Comparison of ENCODE assay signal across 26 cellular contexts in genomic region chr12:75508159-75508558, GRCh38. TPM values are rescaled to one million over a fixed set of nuclear protein-coding genes. Genes with fewer than 3 reads are reported as not detected.
A peak's percentile ranks its signal among the peaks of the same experiment; 100 is the strongest.
DNase-seq lines count a peak whose midpoint lies in the region; ATAC-seq, FAIRE-seq and TF ChIP-seq lines count a peak whose summit lies in the region.
"Had no signal": no experiment of that assay in that cellular context is flagged by ENCODE, and none has a peak within 500 bp of the region (broad histone marks: within the 10 kb centered on the region; RNA-seq: fewer than 3 reads in every experiment).

No MANE protein-coding gene starts in this region.

- TF ChIP-seq POLR2A in HepG2 (IDR thresholded peaks at IDR 0.05; ENCODE audit: insufficient read depth in 1 of 2, low read depth in 2 of 2, low read length in 2 of 2) = no peak
- no peak for TF ChIP-seq POLR2A in right lobe of liver (IDR thresholded peaks at IDR 0.05)
- no peak for TF ChIP-seq POLR2A in NB4 (IDR thresholded peaks at IDR 0.05; ENCODE audit: extremely low read depth, insufficient read length)

- H3K27ac ChIP-seq in HepG2 (ENCODE audit: extremely low read length, insufficient read depth, low read length) (no peak overlapping the region), right lobe of liver (no peak overlapping the region), heart right ventricle (no peak overlapping the region)
- H3K27ac ChIP-seq: coronary artery, ovary, thyroid gland had no signal

- H3K27me3 Mint-ChIP-seq in chondrocyte (ENCODE audit: low read depth) (no peaks in the 10 kb centered on the region), type B pancreatic cell (no peaks in the 10 kb centered on the region)
- H3K27me3 Mint-ChIP-seq: activated CD4-positive, alpha-beta T cell treated with anti-CD3 and anti-CD28 coated beads, Interleukin-2, amount 10 ng/mL, durations not matched to agents 24 days and 14 days; natural killer cell treated with Interleukin-12 subunit alpha and Interleukin-12 subunit beta and Interleukin-15 and Interleukin-18, amount 100 ng/mL, for 72 hours had no signal

- no peak for ATAC-seq in HepG2
- ATAC-seq in right lobe of liver = no peak
- ATAC-seq in heart right ventricle = no peak
- ATAC-seq: esophagus mucosa; left ventricle myocardium superior; natural killer cell treated with Interleukin-12 subunit alpha and Interleukin-12 subunit beta and Interleukin-15 and Interleukin-18, amount 100 ng/mL, for 72 hours had no signal

- TF ChIP-seq CTCF in HepG2 (CRISPR knock-in tag; IDR thresholded peaks at IDR 0.05) = no peak
- no peak for TF ChIP-seq CTCF in right lobe of liver (IDR thresholded peaks at IDR 0.05)
- TF ChIP-seq CTCF in NB4 (IDR thresholded peaks at IDR 0.05; ENCODE audit: low read depth, low read length) = no peak
- TF ChIP-seq CTCF in chondrocyte (IDR thresholded peaks at IDR 0.05) = no peak
- TF ChIP-seq CTCF in type B pancreatic cell (conservative IDR thresholded peaks at IDR 0.05) = no peak
- TF ChIP-seq CTCF in heart right ventricle (IDR thresholded peaks at IDR 0.05) = no peak

- no peaks in the 10 kb centered on the region; the same call in 1 of the 2 replicates for H4K20me1 ChIP-seq in HepG2 (ENCODE audit: insufficient read depth, low read length)

- no peak for TF ChIP-seq RAD21 in HepG2 (CRISPR knock-in tag; IDR thresholded peaks at IDR 0.05)

- no peak overlapping the region for H3K9ac ChIP-seq in HepG2 (ENCODE audit: insufficient read depth, low read depth, low read length)

- H3K4me1 ChIP-seq in HepG2 (ENCODE audit: insufficient read depth, low read length) = peaks cover 36% of the 10 kb centered on the region
- peaks cover 0 to 24% (median 8%) of the 10 kb centered on the region in 4 donors for H3K4me1 ChIP-seq in right lobe of liver
- peaks cover 0 to 32% (median 28%) of the 10 kb centered on the region in 9 donors for H3K4me1 ChIP-seq in heart right ventricle

- no peak for FAIRE-seq in HepG2 (lab: Jason Lieb, UNC)
- FAIRE-seq: GM19239 had no signal

- H3K4me3 ChIP-seq in HepG2 (replicated peaks in 1 of 3; ENCODE audit: insufficient read depth in 1 of 3, low read depth in 2 of 3, low read length in 3 of 3) (no peak overlapping the region), right lobe of liver (no peak overlapping the region), NB4 (ENCODE audit: low read depth, low read length) (peak overlapping the region; percentile 92), heart right ventricle (no peak overlapping the region)
- H3K4me3 ChIP-seq: coronary artery, ovary, thyroid gland had no signal

- intact Hi-C loops in HepG2 (cut with micrococcal nuclease; ENCODE audit: unreplicated experiment) (no loop called here), right lobe of liver (cut with DNase I) (loop anchor here in 1 of 2 donors (10.0 kb wide), 1 partner anchor 173 kb away; the partner anchor contains the start of genes CAPS2 and GLIPR1L1), heart right ventricle (cut with DNase I) (loop anchor here in 5 of 10 donors (5.0 to 10.0 kb wide), 4 partner anchors 113 to 176 kb away; partner anchors contain the start of genes CAPS2 (in 5 of the 5), GLIPR1L1 (in 5 of the 5) and GLIPR1L2 (in 1 of the 5))

- H3K36me3 ChIP-seq in HepG2 (replicated peaks in 1 of 2; ENCODE audit: control insufficient read depth in 1 of 2, insufficient read depth in 2 of 2, low read length in 2 of 2) = peaks cover 5 to 31% of the 10 kb centered on the region in 2 experiments
- H3K36me3 ChIP-seq in right lobe of liver = peaks cover 0 to 24% (median 3%) of the 10 kb centered on the region in 4 donors
- peaks cover 0 to 51% (median 8%) of the 10 kb centered on the region in 9 donors for H3K36me3 ChIP-seq in heart right ventricle
- H3K36me3 ChIP-seq: ovary had no signal

- peak overlapping the region; percentile 37 for H3K27ac Mint-ChIP-seq in chondrocyte (ENCODE audit: unreplicated experiment)
- peak overlapping the region; percentile 5 for H3K27ac Mint-ChIP-seq in type B pancreatic cell
- H3K27ac Mint-ChIP-seq: activated CD4-positive, alpha-beta T cell treated with anti-CD3 and anti-CD28 coated beads, Interleukin-2, amount 10 ng/mL, durations not matched to agents 24 days and 14 days; T-helper 2 cell treated with Interferon-gamma antibody and Interleukin-4, amounts not matched to agents 5 μg/mL and 100 μg/mL, for 36 hours had no signal

- H3K4me2 ChIP-seq in HepG2 (ENCODE audit: low read depth, low read length) = peak overlapping the region; percentile 9; the same call in 1 of the 2 replicates

- in situ Hi-C loops in HepG2 (cut with HindIII; ENCODE audit: extremely low pct_ligation_motif_present, low pct_unique_long_range_greater_than_20kb) = loop anchor here (10.0 kb wide), 1 partner anchor 173 kb away; the partner anchor contains the start of genes CAPS2 and GLIPR1L1

- H3K9me3 ChIP-seq in HepG2 (ENCODE audit: low read length) (no peaks in the 10 kb centered on the region), right lobe of liver (no peaks in the 10 kb centered on the region), heart right ventricle (no peaks in the 10 kb centered on the region)
- H3K9me3 ChIP-seq: ovary, thyroid gland had no signal

- no TSS peak for BruUV-seq in HepG2 (replicated peaks; lab: Mats Ljungman, UMichigan)

- peaks cover 39% of the 10 kb centered on the region for H3K4me1 Mint-ChIP-seq in chondrocyte (ENCODE audit: low read depth)
- H3K4me1 Mint-ChIP-seq in type B pancreatic cell (ENCODE audit: unreplicated experiment) = peaks cover 20% of the 10 kb centered on the region

- H3K79me2 ChIP-seq in HepG2 (ENCODE audit: insufficient read depth, low read length) = peaks cover 48% of the 10 kb centered on the region

- H3K9me3 Mint-ChIP-seq in chondrocyte (ENCODE audit: low read depth) = peaks cover 2% of the 10 kb centered on the region
- no peaks in the 10 kb centered on the region for H3K9me3 Mint-ChIP-seq in type B pancreatic cell
- H3K9me3 Mint-ChIP-seq: natural killer cell treated with Interleukin-12 subunit alpha and Interleukin-12 subunit beta and Interleukin-15 and Interleukin-18, amount 100 ng/mL, for 72 hours had no signal

- TF ChIP-seq EP300 in HepG2 (IDR thresholded peaks at IDR 0.05; ENCODE audit: low read depth in 2 of 2, low read length in 2 of 2) (no peak), HepG2 (CRISPR knock-in tag; IDR thresholded peaks at IDR 0.05; ENCODE audit: borderline replicate concordance) (no peak)

- no peak for DNase-seq in HepG2 (ENCODE audit: low spot score)
- no peak for DNase-seq in right lobe of liver
- DNase-seq in NB4 (ENCODE audit: low read depth) = no peak
- no peak for DNase-seq in chondrocyte (ENCODE audit: low spot score)
- DNase-seq in type B pancreatic cell (ENCODE audit: extremely low spot score, unreplicated experiment) = no peak
- DNase-seq in NCI-H774 (lab: John Stamatoyannopoulos, UW) = no peak
- no peak for DNase-seq in heart right ventricle
- no peak for DNase-seq in NCI-H1092 (lab: John Stamatoyannopoulos, UW)
- DNase-seq: activated CD4-positive, alpha-beta T cell treated with anti-CD3 and anti-CD28 coated beads, Interleukin-2, amount 10 ng/mL, durations not matched to agents 24 days and 14 days; activated naive CD4-positive, alpha-beta T cell; islet precursor cell; KG1; left ventricle myocardium superior; NCI-H2171; NCI-H526 treated with DMSO at 0.1 percent for 48 hours; ovary; stimulated activated CD4-positive, alpha-beta T cell treated with anti-CD3 and anti-CD28 coated beads, Interleukin-12 subunit alpha, Interleukin-12 subunit beta, amount 100 ng/mL, for 4 hours; stimulated activated CD4-positive, alpha-beta T cell treated with anti-CD3 and anti-CD28 coated beads, Interleukin-4, amount 100 ng/mL, for 24 hours; stimulated activated naive CD4-positive, alpha-beta T cell treated with Interleukin-2 at 50 U/mL for 16 hours; thyroid gland had no signal

- H3K27me3 ChIP-seq in HepG2 (ENCODE audit: control insufficient read depth in 1 of 2, insufficient read depth in 2 of 2, low read length in 2 of 2) (no peaks in the 10 kb centered on the region; a peak in 2 of 5 replicates), right lobe of liver (no peaks in the 10 kb centered on the region), heart right ventricle (no peaks in the 10 kb centered on the region)
- H3K27me3 ChIP-seq: ovary, thyroid gland had no signal

- H2AFZ ChIP-seq in HepG2 (ENCODE audit: low read length) = no peak overlapping the region

- H3K4me3 Mint-ChIP-seq in chondrocyte (ENCODE audit: unreplicated experiment) = no peak overlapping the region
- H3K4me3 Mint-ChIP-seq in type B pancreatic cell = peak overlapping the region; percentile 50
- H3K4me3 Mint-ChIP-seq: activated CD4-positive, alpha-beta T cell treated with anti-CD3 and anti-CD28 coated beads, Interleukin-2, amount 10 ng/mL, durations not matched to agents 24 days and 14 days; CD14-positive monocyte; natural killer cell treated with Interleukin-12 subunit alpha and Interleukin-12 subunit beta and Interleukin-15 and Interleukin-18, amount 100 ng/mL, for 72 hours; T-helper 2 cell treated with Interferon-gamma antibody and Interleukin-4, amounts not matched to agents 5 μg/mL and 100 μg/mL, for 36 hours had no signal

- H3K36me3 Mint-ChIP-seq in chondrocyte (ENCODE audit: low read depth) (peaks cover 5% of the 10 kb centered on the region), type B pancreatic cell (peaks cover 8% of the 10 kb centered on the region)

- WGBS in HepG2 (ENCODE audit: low lambda C conversion rate) = 97% methylated on average over 2 of the region's 2 CpGs
- 79% methylated on average over 2 of the region's 2 CpGs for WGBS in right lobe of liver (ENCODE audit: insufficient coverage, low coverage, low lambda C conversion rate, missing lambda C conversion rate)
- WGBS in heart right ventricle, 2 donors = 55 to 63% methylated on average over 2 of the region's 2 CpGs

- POLR2A ChIA-PET in HepG2 (lab: Yijun Ruan, JAX) = no interaction called here

- CTCF ChIA-PET in HepG2 (lab: Yijun Ruan, JAX; ENCODE audit: low intra/inter-chr PET ratio, low total read pairs) = no interaction called here

RNA-seq across cellular contexts. Expression of gene KRR1, which starts 3.2 kb away (rescaled TPM):
- 103 and 161 TPM in 2 replicates for total RNA-seq in HepG2 (2016; rRNA removed; fragmentation: Illumina TruSeq; extraction: Trizol)
- 8.5 and 10.4 TPM in 2 replicates for total RNA-seq in HepG2 (2016; cell fraction: cytosol; rRNA removed; fragmentation: Illumina TruSeq; extraction: Trizol; ENCODE audit: low read depth)
- 98.7 and 161 TPM in 2 replicates for total RNA-seq in HepG2 (2016; cell fraction: insoluble cytoplasmic fraction; rRNA removed; fragmentation: Illumina TruSeq; extraction: Trizol)
- total RNA-seq in HepG2 (2016; cell fraction: membrane; rRNA removed; fragmentation: Illumina TruSeq; extraction: Trizol) = 15.5 and 22.5 TPM in 2 replicates
- 70.4 and 75.4 TPM in 2 replicates for total RNA-seq in HepG2 (2016; cell fraction: nucleus; rRNA removed; fragmentation: Illumina TruSeq; extraction: Trizol)
- polyA plus RNA-seq in HepG2 (2011; rRNA removed) = 12.4 and 19.3 TPM in 2 replicates
- polyA plus RNA-seq in HepG2 (2011; cell fraction: cytosol; rRNA removed) = 6.2 and 9.4 TPM in 2 replicates
- polyA plus RNA-seq in HepG2 (2011; cell fraction: nucleus; rRNA removed) = 12.0 and 14.6 TPM in 2 replicates
- 27.2 and 40.7 TPM in 2 replicates for polyA plus RNA-seq in HepG2 (2012)
- 2.2 and 3.6 TPM in 2 replicates for polyA plus RNA-seq in HepG2 (2016; cell fraction: cytosol; fragmentation: Illumina TruSeq; extraction: Trizol; ENCODE audit: low read depth)
- 112 and 126 TPM in 2 replicates for polyA plus RNA-seq in HepG2 (2016; cell fraction: insoluble cytoplasmic fraction; fragmentation: Illumina TruSeq; extraction: Trizol; ENCODE audit: low read depth)
- 5.4 and 6.5 TPM in 2 replicates for polyA plus RNA-seq in HepG2 (2016; cell fraction: membrane; fragmentation: Illumina TruSeq; extraction: Trizol; ENCODE audit: low read depth)
- polyA plus RNA-seq in HepG2 (2016; cell fraction: nucleus; fragmentation: Illumina TruSeq; extraction: Trizol; ENCODE audit: insufficient read depth, low read depth) = 71.8 and 72.7 TPM in 2 replicates
- polyA minus RNA-seq in HepG2 (2011; rRNA and poly(A)+ RNA removed; ENCODE audit: low replicate concordance) = 5.2 and 9.7 TPM in 2 replicates
- 12.0 and 21.5 TPM in 2 replicates for polyA minus RNA-seq in HepG2 (2011; cell fraction: cytosol; rRNA and poly(A)+ RNA removed)
- 83.9 and 96.6 TPM in 2 replicates for polyA minus RNA-seq in HepG2 (2011; cell fraction: nucleus; rRNA and poly(A)+ RNA removed)
- 10 to 100 TPM; 14.1 to 25.3 (median 20.3) TPM for total RNA-seq in right lobe of liver
- total RNA-seq in chondrocyte = 33.0 to 46.4 TPM (median 37.5 TPM) in 3 replicates
- total RNA-seq in type B pancreatic cell (ENCODE audit: low replicate concordance) = 66.9 and 87.8 TPM in 2 replicates
- 10 to 100 TPM; 29.2 to 44.2 (median 33.1) TPM for total RNA-seq in heart right ventricle
- 10 to 100 TPM in 1 of 2 donors, 1 to 10 TPM in 1; 8.9 to 19.6 TPM for polyA plus RNA-seq in heart right ventricle

RNA-seq across cellular contexts. Expression of gene GLIPR1, which starts 27.6 kb away (rescaled TPM):
- total RNA-seq in HepG2 (2016; rRNA removed; fragmentation: Illumina TruSeq; extraction: Trizol) (2.8 and 5.0 TPM in 2 replicates), right lobe of liver (10 to 100 TPM in 1 of 6 experiments, 1 to 10 TPM in 5; 3.4 to 16.2 (median 4.0) TPM), chondrocyte (71.3 to 123 TPM (median 119 TPM) in 3 replicates), type B pancreatic cell (ENCODE audit: low replicate concordance) (0.45 and 4.3 TPM in 2 replicates), heart right ventricle (10 to 100 TPM in 3 of 10 donors, 1 to 10 TPM in 7; 3.1 to 25.6 (median 5.1) TPM)
- 0.97 and 2.2 TPM in 2 replicates for total RNA-seq in HepG2 (2016; cell fraction: cytosol; rRNA removed; fragmentation: Illumina TruSeq; extraction: Trizol; ENCODE audit: low read depth)
- 3.7 and 6.0 TPM in 2 replicates for total RNA-seq in HepG2 (2016; cell fraction: insoluble cytoplasmic fraction; rRNA removed; fragmentation: Illumina TruSeq; extraction: Trizol)
- total RNA-seq in HepG2 (2016; cell fraction: membrane; rRNA removed; fragmentation: Illumina TruSeq; extraction: Trizol) = 1.9 and 4.2 TPM in 2 replicates
- total RNA-seq in HepG2 (2016; cell fraction: nucleus; rRNA removed; fragmentation: Illumina TruSeq; extraction: Trizol) = 5.3 TPM in 2 replicates
- polyA plus RNA-seq in HepG2 (2011; rRNA removed) (1.9 and 4.9 TPM in 2 replicates), heart right ventricle (1 to 10 TPM; 2.0 to 3.9 TPM)
- 1.4 and 4.8 TPM in 2 replicates for polyA plus RNA-seq in HepG2 (2011; cell fraction: cytosol; rRNA removed)
- 2.1 and 2.5 TPM in 2 replicates for polyA plus RNA-seq in HepG2 (2011; cell fraction: nucleus; rRNA removed)
- polyA plus RNA-seq in HepG2 (2012) = 2.8 and 3.5 TPM in 2 replicates
- 3.4 and 3.8 TPM in 2 replicates for polyA plus RNA-seq in HepG2 (2016; cell fraction: cytosol; fragmentation: Illumina TruSeq; extraction: Trizol; ENCODE audit: low read depth)
- 3.4 and 4.5 TPM in 2 replicates for polyA plus RNA-seq in HepG2 (2016; cell fraction: insoluble cytoplasmic fraction; fragmentation: Illumina TruSeq; extraction: Trizol; ENCODE audit: low read depth)
- polyA plus RNA-seq in HepG2 (2016; cell fraction: membrane; fragmentation: Illumina TruSeq; extraction: Trizol; ENCODE audit: low read depth) = 3.0 TPM in 2 replicates
- polyA plus RNA-seq in HepG2 (2016; cell fraction: nucleus; fragmentation: Illumina TruSeq; extraction: Trizol; ENCODE audit: insufficient read depth, low read depth) = 9.2 and 10.3 TPM in 2 replicates
- polyA minus RNA-seq in HepG2 (2011; rRNA and poly(A)+ RNA removed; ENCODE audit: low replicate concordance) = 0.30 and 1.9 TPM in 2 replicates
- 0.35 and 2.6 TPM in 2 replicates for polyA minus RNA-seq in HepG2 (2011; cell fraction: cytosol; rRNA and poly(A)+ RNA removed)
- polyA minus RNA-seq in HepG2 (2011; cell fraction: nucleus; rRNA and poly(A)+ RNA removed) = 4.8 and 7.2 TPM in 2 replicates
